8 cellular contexts compared by ENCODE assay signal in the genomic region with DNA sequence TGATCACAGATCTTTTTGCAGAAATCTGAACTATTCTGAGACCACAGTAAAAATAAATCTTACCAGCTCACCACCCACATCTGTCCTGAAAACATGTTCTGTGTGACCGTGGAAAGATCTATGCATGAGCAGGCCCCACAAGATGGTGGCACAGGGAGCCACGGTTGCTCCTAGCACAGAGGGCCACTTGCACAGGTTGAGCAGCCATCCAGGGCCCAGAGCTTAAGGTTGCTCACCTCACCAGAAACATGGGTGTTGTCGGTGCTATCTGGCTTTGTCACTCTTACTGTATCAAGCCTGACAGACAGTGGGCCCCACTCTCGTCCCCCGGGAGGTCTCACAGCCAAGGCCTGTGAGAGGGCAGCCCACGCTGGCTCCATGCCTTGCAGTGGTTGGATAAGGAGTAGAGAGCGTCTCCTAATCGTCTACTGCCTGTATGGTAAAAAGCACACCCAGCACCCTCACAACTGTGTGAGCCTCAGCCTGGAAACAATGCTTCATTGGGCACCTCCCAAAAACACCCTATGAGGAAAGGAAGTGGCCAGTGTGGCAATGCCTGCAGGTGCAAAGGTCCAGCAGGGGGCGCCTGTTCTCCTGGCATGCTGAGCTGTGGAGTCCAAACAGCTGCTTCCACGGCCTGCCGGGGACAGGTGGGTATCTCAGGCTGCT. TPM values are rescaled to one million over a fixed set of nuclear protein-coding genes. Genes with fewer than 3 reads are reported as not detected.
A peak's percentile ranks its signal among the peaks of the same experiment; 100 is the strongest.
DNase-seq lines count a peak whose midpoint lies in the region; ATAC-seq and TF ChIP-seq lines count a peak whose summit lies in the region.

No MANE protein-coding gene starts in this region.

- no peak for TF ChIP-seq POLR2A in Peyer's patch (IDR thresholded peaks at IDR 0.05)
- no peak for TF ChIP-seq POLR2A in tibial nerve (IDR thresholded peaks at IDR 0.05)

- peak; percentile 60 for ATAC-seq in HG03442 (IDR thresholded peaks at IDR 0.05; ENCODE audit: unreplicated experiment)
- peak; percentile 75 to 79 for ATAC-seq in activated T-cell treated with anti-CD3 and anti-CD28 coated beads, Interleukin-2, amount 50 U/mL, for 4 hours

- no peaks in the 10 kb centered on the region for H3K27me3 Mint-ChIP-seq in activated T-cell treated with anti-CD3 and anti-CD28 coated beads, Interleukin-2, amount 50 U/mL, for 4 hours (ENCODE audit: low read depth)
- H3K27me3 Mint-ChIP-seq in osteocyte (ENCODE audit: unreplicated experiment): no peaks in the 10 kb centered on the region

- no peaks in the 10 kb centered on the region for H3K9me3 Mint-ChIP-seq in activated T-cell treated with anti-CD3 and anti-CD28 coated beads, Interleukin-2, amount 50 U/mL, for 4 hours
- H3K9me3 Mint-ChIP-seq in osteocyte (ENCODE audit: unreplicated experiment): no peaks in the 10 kb centered on the region

- no peak for TF ChIP-seq EP300 in tibial nerve (IDR thresholded peaks at IDR 0.05)

- H3K9me3 ChIP-seq in Peyer's patch (no peaks in the 10 kb centered on the region), tibial nerve (no peaks in the 10 kb centered on the region)

- H3K27ac ChIP-seq in Peyer's patch (no peak overlapping the region), tibial nerve (no peak overlapping the region)

- peaks cover 0 to 68% (median 0%) of the 10 kb centered on the region in 3 donors for H3K36me3 ChIP-seq in Peyer's patch
- H3K36me3 ChIP-seq in tibial nerve: peaks cover 2 to 87% (median 22%) of the 10 kb centered on the region in 3 donors

- no peaks in the 10 kb centered on the region for H3K4me1 Mint-ChIP-seq in activated T-cell treated with anti-CD3 and anti-CD28 coated beads, Interleukin-2, amount 50 U/mL, for 4 hours (ENCODE audit: low read depth)
- H3K4me1 Mint-ChIP-seq in osteocyte (ENCODE audit: unreplicated experiment): peaks cover 6% of the 10 kb centered on the region

- H3K4me3 ChIP-seq in Peyer's patch (no peak overlapping the region), fibroblast of villous mesenchyme (ENCODE audit: low read depth, low read length) (no peak overlapping the region), tibial nerve (no peak overlapping the region)

- no peak overlapping the region for H3K4me3 Mint-ChIP-seq in activated T-cell treated with anti-CD3 and anti-CD28 coated beads, Interleukin-2, amount 50 U/mL, for 4 hours
- H3K4me3 Mint-ChIP-seq in osteocyte (ENCODE audit: unreplicated experiment): no peak overlapping the region

- peak overlapping the region; percentile 59 for H3K27ac Mint-ChIP-seq in osteocyte (ENCODE audit: unreplicated experiment)

- H3K27me3 ChIP-seq in Peyer's patch (no peaks in the 10 kb centered on the region), tibial nerve (no peaks in the 10 kb centered on the region)

- WGBS in tibial nerve, 2 donors: 59 to 75% methylated on average over 6 to 11 of the region's 11 CpGs

- TF ChIP-seq CTCF in Peyer's patch (IDR thresholded peaks at IDR 0.05) (peak; percentile 28 to 72 (median 59)), fibroblast of villous mesenchyme (IDR thresholded peaks at IDR 0.05; ENCODE audit: insufficient read depth, low read depth, low read length) (peak; percentile 90), osteocyte (IDR thresholded peaks at IDR 0.05) (peak; percentile 81), tibial nerve (IDR thresholded peaks at IDR 0.05) (peak; percentile 52 to 69 (median 62))

- H3K36me3 Mint-ChIP-seq in activated T-cell treated with anti-CD3 and anti-CD28 coated beads, Interleukin-2, amount 50 U/mL, for 4 hours (ENCODE audit: insufficient read depth): peaks cover 28% of the 10 kb centered on the region
- peaks cover 43% of the 10 kb centered on the region for H3K36me3 Mint-ChIP-seq in osteocyte (ENCODE audit: unreplicated experiment)

- no peaks in the 10 kb centered on the region for H3K4me1 ChIP-seq in Peyer's patch
- H3K4me1 ChIP-seq in tibial nerve: peaks cover 0 to 10% (median 0%) of the 10 kb centered on the region in 4 donors

- peak; percentile 61 for DNase-seq in NCI-H345 (lab: John Stamatoyannopoulos, UW)
- no peak for DNase-seq in NCI-H345 treated with DMSO at 0.1 percent for 48 hours (lab: John Stamatoyannopoulos, UW; ENCODE audit: unreplicated experiment)
- DNase-seq in Peyer's patch: peak; percentile 67 to 90 (median 84)
- DNase-seq in activated T-cell treated with anti-CD3 and anti-CD28 coated beads, Interleukin-2, amount 50 U/mL, for 4 hours: peak; percentile 65
- peak; percentile 75 for DNase-seq in fibroblast of villous mesenchyme (ENCODE audit: low read depth)
- DNase-seq in osteocyte (ENCODE audit: extremely low spot score, unreplicated experiment): peak; percentile 90
- DNase-seq in tibial nerve (ENCODE audit: low spot score in 2 of 2): peak; percentile 56 to 66

RNA-seq across cellular contexts. Expression of a gene that starts 19.6 kb away (rescaled TPM):
- 100 to 1,000 TPM in 1 of 4 donors, 10 to 100 TPM in 3; 20.7 to 111 (median 50.5) TPM for total RNA-seq in Peyer's patch
- total RNA-seq in activated T-cell treated with anti-CD3 and anti-CD28 coated beads, Interleukin-2, amount 50 U/mL, for 4 hours: 1 to 10 TPM; 1.1 to 2.6 (median 1.3) TPM
- 821 and 1,150 TPM in 2 replicates for total RNA-seq in fibroblast of villous mesenchyme
- 116 and 118 TPM in 2 replicates for total RNA-seq in osteocyte
- total RNA-seq in tibial nerve: 100 to 1,000 TPM; 245 to 506 (median 331) TPM

RNA-seq across cellular contexts. Expression of a gene that starts 49.4 kb away (rescaled TPM):
- total RNA-seq in Peyer's patch: 100 to 1,000 TPM in 2 of 4 donors, 10 to 100 TPM in 2; 47.9 to 111 (median 94.8) TPM
- 10 to 100 TPM; 78.7 to 93.5 (median 88.3) TPM for total RNA-seq in activated T-cell treated with anti-CD3 and anti-CD28 coated beads, Interleukin-2, amount 50 U/mL, for 4 hours
- 43.5 and 63.0 TPM in 2 replicates for total RNA-seq in fibroblast of villous mesenchyme
- total RNA-seq in osteocyte: 44.4 TPM in 2 replicates
- total RNA-seq in tibial nerve: 10 to 100 TPM; 35.7 to 54.8 (median 42.5) TPM

Comparison
In these comparisons a context has a peak if more than half of its experiments do, and no peak if none do; other contexts are left out.
1. RNA of a gene that starts 19.6 kb away (total RNA-seq): 821 to 1,150 TPM in fibroblast of villous mesenchyme, 245 to 506 TPM in tibial nerve, 116 to 118 TPM in osteocyte and 20.7 to 111 TPM in Peyer's patch; 1.1 to 2.6 TPM in activated T-cell treated with anti-CD3 and anti-CD28 coated beads, Interleukin-2, amount 50 U/mL, for 4 hours; every median in the first group is over 4 times any median in the second.
2. Peak in every context shown above with its lines, with median percentiles within 50 percentile points of each other: CTCF ChIP-seq.